ENCODE assay signal across 3 cellular contexts in the genomic region with DNA sequence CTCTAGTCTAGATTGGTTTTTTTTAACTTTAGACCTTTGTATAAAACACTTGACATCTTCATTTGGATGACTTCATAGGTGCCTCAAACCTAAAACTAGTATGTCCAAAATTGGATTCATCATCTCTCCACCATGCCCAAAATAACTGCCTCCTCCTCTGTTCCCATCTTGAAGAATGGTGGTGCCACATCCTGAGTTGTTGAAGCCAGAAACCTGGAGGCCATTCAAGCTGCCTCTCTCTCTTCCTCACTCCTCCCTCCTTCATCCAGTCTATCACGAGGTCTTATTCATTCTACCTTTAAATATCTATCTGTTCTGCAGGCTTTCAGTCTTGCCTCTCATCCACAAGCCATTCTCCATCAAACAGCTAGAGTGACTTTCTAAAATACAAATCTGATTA.
"Had no signal": no experiment of that assay in that cellular context is flagged by ENCODE, and none has a peak within 500 bp of the region (broad histone marks: within the 10 kb centered on the region; RNA-seq: fewer than 3 reads in every experiment).

No MANE protein-coding gene starts in this region.

- DNase-seq: GDM1, GF-D8 had no signal

- ATAC-seq: GM12878 had no signal

- H3K4me3 ChIP-seq: GM12878 had no signal
